10 cellular contexts compared by ENCODE assay signal in genomic region chr6:137414599-137414998, GRCh38.
A peak's percentile ranks its signal among the peaks of the same experiment; 100 is the strongest.
DNase-seq lines count a peak whose midpoint lies in the region; ATAC-seq and TF ChIP-seq lines count a peak whose summit lies in the region.
"Had no signal": no experiment of that assay in that cellular context is flagged by ENCODE, and none has a peak within 500 bp of the region (broad histone marks: within the 10 kb centered on the region; RNA-seq: fewer than 3 reads in every experiment).

No MANE protein-coding gene starts in this region.

- no peaks in the 10 kb centered on the region for H3F3A ChIP-seq in SK-N-SH (replicated peaks; ENCODE audit: insufficient read depth)

- H2BK15ac ChIP-seq in mesendoderm (replicated peaks; ENCODE audit: low read depth) = no peak overlapping the region

- DNase-seq in activated naive CD4-positive, alpha-beta T cell treated with anti-CD3 and anti-CD28 coated beads, Interleukin-2, amount 10 ng/mL, durations not matched to agents 7 days and 5 days = no peak
- no peak for DNase-seq in activated naive CD4-positive, alpha-beta T cell treated with anti-CD3 and anti-CD28 coated beads, Interleukin-2, amount 50 U/mL, for 16 hours
- DNase-seq in colonic mucosa = no peak
- DNase-seq in mesendoderm = peak; percentile 13
- no peak for DNase-seq in tibial artery
- DNase-seq in SK-N-SH = no peak
- no peak for DNase-seq in NCI-H1417 (lab: John Stamatoyannopoulos, UW)
- DNase-seq: NCI-H1105 had no signal

- no peaks in the 10 kb centered on the region for H3K79me1 ChIP-seq in mesendoderm (ENCODE audit: low read length)

- H3K9me3 Mint-ChIP-seq in activated naive CD4-positive, alpha-beta T cell treated with anti-CD3 and anti-CD28 coated beads, Interleukin-2, amount 10 ng/mL, durations not matched to agents 7 days and 5 days = no peaks in the 10 kb centered on the region

- H3K27ac ChIP-seq in colonic mucosa (no peak overlapping the region), mesendoderm (ENCODE audit: low read depth, low read length) (no peak overlapping the region), tibial artery (peak overlapping the region in 1 of 2 donors; percentile 62), SK-N-SH (ENCODE audit: low read depth in 2 of 2, low read length in 1 of 2) (no peak overlapping the region)
- H3K27ac ChIP-seq: cardiac muscle cell had no signal

- intact Hi-C loops in colonic mucosa (cut with DNase I) (loop anchor here (10.0 kb wide), 1 partner anchor 220 kb away; no protein-coding TSS in a partner anchor), tibial artery (cut with DNase I; ENCODE audit: low total_unique reads) (no loop called here)

- no peak overlapping the region for H4K5ac ChIP-seq in mesendoderm (ENCODE audit: low read length)

- no peak overlapping the region for H2AK5ac ChIP-seq in mesendoderm (ENCODE audit: low read length)

- H3K27me3 ChIP-seq in colonic mucosa (no peaks in the 10 kb centered on the region), mesendoderm (ENCODE audit: insufficient read depth, low read length, poor library complexity) (no peaks in the 10 kb centered on the region), tibial artery (no peaks in the 10 kb centered on the region), SK-N-SH (ENCODE audit: insufficient read depth) (no peaks in the 10 kb centered on the region; the same call in 1 of the 2 replicates)
- H3K27me3 ChIP-seq: cardiac muscle cell had no signal

- no peaks in the 10 kb centered on the region for H3K36me3 Mint-ChIP-seq in activated naive CD4-positive, alpha-beta T cell treated with anti-CD3 and anti-CD28 coated beads, Interleukin-2, amount 10 ng/mL, durations not matched to agents 7 days and 5 days

- H3K9me2 ChIP-seq in SK-N-SH = no peaks in the 10 kb centered on the region

- H4K20me1 ChIP-seq in SK-N-SH (ENCODE audit: insufficient read depth) = no peaks in the 10 kb centered on the region

- H2BK120ac ChIP-seq in mesendoderm (ENCODE audit: low read depth, low read length) = no peak overlapping the region

- CTCF ChIA-PET in activated naive CD4-positive, alpha-beta T cell treated with anti-CD3 and anti-CD28 coated beads, Interleukin-2, amount 10 ng/mL, durations not matched to agents 7 days and 5 days (lab: Charles Lee) = interaction anchor here (1.0 to 2.2 kb wide), 4 partner anchors 72 to 338 kb away, joined by 3 to 13 read pairs (median 6); no protein-coding TSS in a partner anchor
- CTCF ChIA-PET in SK-N-SH (lab: Yijun Ruan, JAX) = interaction anchor here (0.7 kb wide), 1 partner anchor 1073 kb away, joined by 3 read pairs; no protein-coding TSS in a partner anchor

- no peaks in the 10 kb centered on the region for H3K36me3 ChIP-seq in colonic mucosa
- H3K36me3 ChIP-seq in mesendoderm (ENCODE audit: control insufficient read depth, insufficient read depth, low read length) = no peaks in the 10 kb centered on the region
- no peaks in the 10 kb centered on the region for H3K36me3 ChIP-seq in tibial artery
- no peaks in the 10 kb centered on the region for H3K36me3 ChIP-seq in SK-N-SH (replicated peaks in 1 of 2; ENCODE audit: control insufficient read depth in 1 of 2, insufficient read depth in 2 of 2, low read length in 1 of 2)
- H3K36me3 ChIP-seq: cardiac muscle cell had no signal

- no peak for ATAC-seq in GM21723 (IDR thresholded peaks at IDR 0.05; ENCODE audit: unreplicated experiment)

- H3K79me2 ChIP-seq in mesendoderm (ENCODE audit: control insufficient read depth, insufficient read depth, low read length) (no peaks in the 10 kb centered on the region), SK-N-SH (ENCODE audit: insufficient read depth) (no peaks in the 10 kb centered on the region)

- no peaks in the 10 kb centered on the region for H3K4me1 ChIP-seq in colonic mucosa
- no peaks in the 10 kb centered on the region for H3K4me1 ChIP-seq in mesendoderm (ENCODE audit: control insufficient read depth, low read depth, low read length)
- H3K4me1 ChIP-seq in tibial artery = peaks cover 0 to 9% (median 2%) of the 10 kb centered on the region in 4 donors
- H3K4me1 ChIP-seq in SK-N-SH (ENCODE audit: control insufficient read depth in 1 of 2, insufficient read depth in 2 of 2, low read depth in 1 of 2, low read length in 1 of 2) = no peaks in the 10 kb centered on the region; a peak in 1 of 4 replicates

- peak overlapping the region; percentile 8 for H3K27ac Mint-ChIP-seq in activated naive CD4-positive, alpha-beta T cell treated with anti-CD3 and anti-CD28 coated beads, Interleukin-2, amount 10 ng/mL, durations not matched to agents 7 days and 5 days

- no peak overlapping the region for H3K18ac ChIP-seq in mesendoderm (ENCODE audit: low read length)

- no peak for TF ChIP-seq RAD21 in SK-N-SH (IDR thresholded peaks at IDR 0.05; ENCODE audit: low read length)

- no peak overlapping the region for H3K4ac ChIP-seq in mesendoderm (ENCODE audit: low read depth, low read length)

- peaks cover 8% of the 10 kb centered on the region for H3K27me3 Mint-ChIP-seq in activated naive CD4-positive, alpha-beta T cell treated with anti-CD3 and anti-CD28 coated beads, Interleukin-2, amount 10 ng/mL, durations not matched to agents 7 days and 5 days

- no peak overlapping the region for H3K23ac ChIP-seq in mesendoderm (ENCODE audit: low read length)

- no peaks in the 10 kb centered on the region for H3K9me3 ChIP-seq in colonic mucosa
- no peaks in the 10 kb centered on the region for H3K9me3 ChIP-seq in tibial artery
- H3K9me3 ChIP-seq in SK-N-SH = no peaks in the 10 kb centered on the region

- no peak overlapping the region for H4K8ac ChIP-seq in mesendoderm (ENCODE audit: low read depth, low read length)

- H2AFZ ChIP-seq in SK-N-SH (ENCODE audit: low read depth) = no peak overlapping the region

- POLR2A ChIA-PET in SK-N-SH (lab: Yijun Ruan, JAX) = no interaction called here

- H3K4me1 Mint-ChIP-seq in activated naive CD4-positive, alpha-beta T cell treated with anti-CD3 and anti-CD28 coated beads, Interleukin-2, amount 10 ng/mL, durations not matched to agents 7 days and 5 days = peaks cover 12% of the 10 kb centered on the region

- no peak overlapping the region for H2BK5ac ChIP-seq in mesendoderm (ENCODE audit: low read length)

- H3K4me2 ChIP-seq in mesendoderm (ENCODE audit: low read length) (no peak overlapping the region), SK-N-SH (no peak overlapping the region)

- H3K56ac ChIP-seq in mesendoderm (ENCODE audit: low read length) = no peak overlapping the region

- TF ChIP-seq CTCF in colonic mucosa (IDR thresholded peaks at IDR 0.05) = no peak
- no peak for TF ChIP-seq CTCF in tibial artery (IDR thresholded peaks at IDR 0.05)
- no peak for TF ChIP-seq CTCF in SK-N-SH (IDR thresholded peaks at IDR 0.05)

- H3K4me3 ChIP-seq in colonic mucosa (peak overlapping the region; percentile 30), mesendoderm (ENCODE audit: low read length) (no peak overlapping the region), tibial artery (peak overlapping the region; percentile 45 to 52), SK-N-SH (ENCODE audit: low read depth in 2 of 2, low read length in 1 of 2) (no peak overlapping the region)
- H3K4me3 ChIP-seq: cardiac muscle cell had no signal

- no CpG with 5 or more reads among the region's 7 CpGs for WGBS in mesendoderm (ENCODE audit: extremely low coverage, insufficient coverage, low lambda C conversion rate)
- WGBS in SK-N-SH (ENCODE audit: low lambda C conversion rate) = 21% methylated on average over 7 of the region's 7 CpGs

- H3K9ac ChIP-seq in colonic mucosa (ENCODE audit: low read depth in 2 of 2, low read length in 2 of 2) (no peak overlapping the region), mesendoderm (ENCODE audit: low read length) (no peak overlapping the region), SK-N-SH (no peak overlapping the region)

- peak overlapping the region; percentile 70 for H3K4me3 Mint-ChIP-seq in activated naive CD4-positive, alpha-beta T cell treated with anti-CD3 and anti-CD28 coated beads, Interleukin-2, amount 10 ng/mL, durations not matched to agents 7 days and 5 days

- TF ChIP-seq EP300 in SK-N-SH (IDR thresholded peaks at IDR 0.05; ENCODE audit: borderline replicate concordance in 1 of 2, low read depth in 1 of 2, low read length in 1 of 2) = no peak

TF ChIP-seq in SK-N-SH, 30 proteins besides CTCF, POLR2A, EP300 and RAD21 (continues in another document):
- no peak for TF ChIP-seq SIN3A (IDR thresholded peaks at IDR 0.05; ENCODE audit: borderline replicate concordance, low read depth, low read length)
- TF ChIP-seq GABPA (IDR thresholded peaks at IDR 0.05; ENCODE audit: low read depth) = no peak
- TF ChIP-seq PBX3 (IDR thresholded peaks at IDR 0.05) = no peak
- TF ChIP-seq REST (IDR thresholded peaks at IDR 0.05; ENCODE audit: low read depth, low read length) = no peak

Comparison
In these comparisons a context has a peak if more than half of its experiments do, and no peak if none do; other contexts are left out.
1. H3K4me3 ChIP-seq: peak in colonic mucosa (single experiment) and tibial artery (2 of 2); none in mesendoderm (single experiment) and SK-N-SH (0 of 2).